Comparison of ENCODE assay signal across 9 cellular contexts in genomic region chr1:232704694-232705680, GRCh38.
DNase-seq lines count a peak whose midpoint lies in the region; ATAC-seq, FAIRE-seq and TF ChIP-seq lines count a peak whose summit lies in the region.
"Had no signal": no experiment of that assay in that cellular context is flagged by ENCODE, and none has a peak within 500 bp of the region (broad histone marks: within the 10 kb centered on the region; RNA-seq: fewer than 3 reads in every experiment).

No MANE protein-coding gene starts in this region.

- H3K4me1 ChIP-seq in HepG2 (ENCODE audit: insufficient read depth, low read length) (no peaks in the 10 kb centered on the region), urinary bladder (ENCODE audit: insufficient read depth) (peaks cover 1% of the 10 kb centered on the region)

- no peak for TF ChIP-seq POLR2A in HepG2 (IDR thresholded peaks at IDR 0.05; ENCODE audit: insufficient read depth in 1 of 2, low read depth in 2 of 2, low read length in 2 of 2)

- TF ChIP-seq CTCF in brain (conservative IDR thresholded peaks at IDR 0.05) (no peak), HepG2 (CRISPR knock-in tag; IDR thresholded peaks at IDR 0.05) (no peak)

- intact Hi-C loops in HepG2 (cut with micrococcal nuclease; ENCODE audit: unreplicated experiment) = no loop called here

- no peak for TF ChIP-seq RAD21 in HepG2 (CRISPR knock-in tag; IDR thresholded peaks at IDR 0.05)

- POLR2A ChIA-PET in HepG2 (lab: Yijun Ruan, JAX) = no interaction called here

- no TSS peak for BruUV-seq in HepG2 (replicated peaks; lab: Mats Ljungman, UMichigan)

- H3K9me3 ChIP-seq in HepG2 (ENCODE audit: low read length) = no peaks in the 10 kb centered on the region

- CTCF ChIA-PET in HepG2 (lab: Yijun Ruan, JAX; ENCODE audit: low intra/inter-chr PET ratio, low total read pairs) = no interaction called here

- FAIRE-seq in HepG2 (lab: Jason Lieb, UNC) = no peak

- H3K79me2 ChIP-seq in HepG2 (ENCODE audit: insufficient read depth, low read length) = no peaks in the 10 kb centered on the region

- H3K36me3 ChIP-seq in HepG2 (replicated peaks in 1 of 2; ENCODE audit: control insufficient read depth in 1 of 2, insufficient read depth in 2 of 2, low read length in 2 of 2) (no peaks in the 10 kb centered on the region), urinary bladder (ENCODE audit: insufficient read depth) (no peaks in the 10 kb centered on the region)

- 7% methylated on average over 7 of the region's 7 CpGs for WGBS in HepG2 (ENCODE audit: low lambda C conversion rate)
- WGBS in urinary bladder = 57% methylated on average over 7 of the region's 7 CpGs

- H3K9me3 Mint-ChIP-seq in brain = peaks cover 0 to 4% (median 0%) of the 10 kb centered on the region in 5 experiments
- H3K9me3 Mint-ChIP-seq: activated naive CD8-positive, alpha-beta T cell treated with anti-CD3 and anti-CD28 coated beads, Interleukin-2, amount 10 ng/mL, durations not matched to agents 7 days and 5 days had no signal

- H3K4me1 Mint-ChIP-seq in brain = peaks cover 20% of the 10 kb centered on the region
- H3K4me1 Mint-ChIP-seq: activated naive CD8-positive, alpha-beta T cell treated with anti-CD3 and anti-CD28 coated beads, Interleukin-2, amount 10 ng/mL, durations not matched to agents 7 days and 5 days had no signal

- no peaks in the 10 kb centered on the region for H3K36me3 Mint-ChIP-seq in brain
- H3K36me3 Mint-ChIP-seq: activated naive CD8-positive, alpha-beta T cell treated with anti-CD3 and anti-CD28 coated beads, Interleukin-2, amount 10 ng/mL, durations not matched to agents 7 days and 5 days had no signal

- no peak overlapping the region for H3K9ac ChIP-seq in HepG2 (ENCODE audit: insufficient read depth, low read depth, low read length)

- no peak overlapping the region for H2AFZ ChIP-seq in HepG2 (ENCODE audit: low read length)

- no peak for TF ChIP-seq EP300 in HepG2 (IDR thresholded peaks at IDR 0.05; ENCODE audit: low read depth in 2 of 2, low read length in 2 of 2)
- no peak for TF ChIP-seq EP300 in HepG2 (CRISPR knock-in tag; IDR thresholded peaks at IDR 0.05; ENCODE audit: borderline replicate concordance)

- peak; percentile 58 for DNase-seq in COLO668 (lab: John Stamatoyannopoulos, UW; ENCODE audit: unreplicated experiment)
- DNase-seq in NCI-H2029 (lab: John Stamatoyannopoulos, UW) = peak; percentile 80
- DNase-seq in HepG2 (ENCODE audit: low spot score) = peak; percentile 13
- no peak for DNase-seq in activated CD4-positive, alpha-beta T cell treated with anti-CD3 and anti-CD28 coated beads for 1 hour
- DNase-seq: activated naive CD8-positive, alpha-beta T cell treated with anti-CD3 and anti-CD28 coated beads, Interleukin-2, amount 10 ng/mL, durations not matched to agents 7 days and 5 days had no signal

- no peaks in the 10 kb centered on the region for H3K27me3 ChIP-seq in HepG2 (ENCODE audit: control insufficient read depth in 1 of 2, insufficient read depth in 2 of 2, low read length in 2 of 2)

- ATAC-seq in HepG2 (no peak), GM21515 (IDR thresholded peaks at IDR 0.05; ENCODE audit: unreplicated experiment) (no peak), GM21528 (IDR thresholded peaks at IDR 0.05; ENCODE audit: low FRiP score, unreplicated experiment) (no peak)

- in situ Hi-C loops in HepG2 (cut with HindIII; ENCODE audit: extremely low pct_ligation_motif_present, low pct_unique_long_range_greater_than_20kb) = no loop called here

- H3K27ac Mint-ChIP-seq in brain = peak overlapping the region in 3 of 5 experiments; percentile 59 to 93 (median 79)
- H3K27ac Mint-ChIP-seq: activated naive CD8-positive, alpha-beta T cell treated with anti-CD3 and anti-CD28 coated beads, Interleukin-2, amount 10 ng/mL, durations not matched to agents 7 days and 5 days had no signal

- peaks cover 11% of the 10 kb centered on the region for H3K27me3 Mint-ChIP-seq in brain

- H3K27ac ChIP-seq in HepG2 (ENCODE audit: extremely low read length, insufficient read depth, low read length) (no peak overlapping the region), urinary bladder (ENCODE audit: low read depth) (peak overlapping the region; percentile 40)

- peak overlapping the region in 1 of 5 experiments; percentile 12 for H3K4me3 Mint-ChIP-seq in brain
- H3K4me3 Mint-ChIP-seq: activated naive CD8-positive, alpha-beta T cell treated with anti-CD3 and anti-CD28 coated beads, Interleukin-2, amount 10 ng/mL, durations not matched to agents 7 days and 5 days had no signal

- H3K4me2 ChIP-seq in HepG2 (ENCODE audit: low read depth, low read length) = no peak overlapping the region

- H4K20me1 ChIP-seq in HepG2 (ENCODE audit: insufficient read depth, low read length) = no peaks in the 10 kb centered on the region

- no peak overlapping the region for H3K4me3 ChIP-seq in HepG2 (replicated peaks in 1 of 3; ENCODE audit: insufficient read depth in 1 of 3, low read depth in 2 of 3, low read length in 3 of 3)
- no peak overlapping the region for H3K4me3 ChIP-seq in urinary bladder (ENCODE audit: low read depth, low read length)

TF ChIP-seq in HepG2, 621 proteins besides CTCF, POLR2A, EP300 and RAD21:
- no peak for TF ChIP-seq TCF7 (IDR thresholded peaks at IDR 0.05; ENCODE audit: low read depth)
- TF ChIP-seq NRL (CRISPR knock-in tag; IDR thresholded peaks at IDR 0.05; ENCODE audit: borderline replicate concordance) = no peak
- peak; percentile 88 for TF ChIP-seq FOSL2 (CRISPR knock-in tag; IDR thresholded peaks at IDR 0.05)
- peak; percentile 68; the same call in 1 of the 2 replicates for TF ChIP-seq CEBPB (IDR thresholded peaks at IDR 0.05; ENCODE audit: borderline replicate concordance, low read depth, low read length)
- TF ChIP-seq, protein P1, sequence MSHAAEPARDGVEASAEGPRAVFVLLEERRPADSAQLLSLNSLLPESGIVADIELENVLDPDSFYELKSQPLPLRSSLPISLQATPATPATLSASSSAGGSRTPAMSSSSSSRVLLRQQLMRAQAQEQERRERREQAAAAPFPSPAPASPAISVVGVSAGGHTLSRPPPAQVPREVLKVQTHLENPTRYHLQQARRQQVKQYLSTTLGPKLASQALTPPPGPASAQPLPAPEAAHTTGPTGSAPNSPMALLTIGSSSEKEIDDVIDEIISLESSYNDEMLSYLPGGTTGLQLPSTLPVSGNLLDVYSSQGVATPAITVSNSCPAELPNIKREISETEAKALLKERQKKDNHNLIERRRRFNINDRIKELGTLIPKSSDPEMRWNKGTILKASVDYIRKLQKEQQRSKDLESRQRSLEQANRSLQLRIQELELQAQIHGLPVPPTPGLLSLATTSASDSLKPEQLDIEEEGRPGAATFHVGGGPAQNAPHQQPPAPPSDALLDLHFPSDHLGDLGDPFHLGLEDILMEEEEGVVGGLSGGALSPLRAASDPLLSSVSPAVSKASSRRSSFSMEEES (CRISPR knock-in tag; IDR thresholded peaks at IDR 0.05) = 0 out of 2 replicates have a peak, but pooled peaks have one; percentile 22
- peak; percentile 47; the same call in 1 of the 2 replicates for TF ChIP-seq NFE2L2 (IDR thresholded peaks at IDR 0.05; ENCODE audit: low read length)
